ENCODE assay signal across 9 cellular contexts in the genomic region with DNA sequence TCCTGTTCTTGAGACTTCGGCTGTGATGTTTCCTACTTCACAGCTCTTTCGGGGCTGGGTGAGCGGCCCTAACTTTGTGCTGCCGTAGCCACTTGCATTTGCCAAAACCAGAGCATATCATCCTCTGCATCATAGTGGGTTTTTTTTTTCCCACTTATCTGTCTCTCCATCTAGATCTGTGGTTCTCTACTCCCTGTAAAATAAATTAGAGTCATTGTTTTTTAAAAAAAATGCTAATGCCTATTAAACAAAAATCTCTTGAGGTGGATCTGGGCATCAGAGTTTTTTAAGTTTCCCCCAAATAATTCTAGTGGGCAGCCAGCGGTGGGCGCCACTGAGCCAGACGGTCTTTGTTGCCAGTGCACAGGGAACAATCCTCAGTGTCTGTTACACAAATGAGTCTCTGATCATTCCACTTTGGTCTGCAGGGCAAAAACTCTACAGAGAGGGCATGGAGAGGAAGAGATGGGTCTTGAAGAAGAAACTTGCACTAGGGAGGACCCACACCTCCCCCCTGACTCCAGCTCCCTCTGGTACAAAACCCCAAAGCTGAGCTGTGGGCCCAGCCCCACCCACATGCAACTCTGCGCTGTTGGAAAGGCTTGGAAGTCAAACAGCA.
DNase-seq lines count a peak whose midpoint lies in the region; ATAC-seq and TF ChIP-seq lines count a peak whose summit lies in the region.
"Had no signal": no experiment of that assay in that cellular context is flagged by ENCODE, and none has a peak within 500 bp of the region (broad histone marks: within the 10 kb centered on the region; RNA-seq: fewer than 3 reads in every experiment).

No MANE protein-coding gene starts in this region.

- no peaks in the 10 kb centered on the region for H3K4me1 ChIP-seq in body of pancreas

- peak overlapping the region; percentile 74 for H3K4me3 Mint-ChIP-seq in activated CD4-positive, alpha-beta T cell treated with anti-CD3 and anti-CD28 coated beads, Interleukin-2, amount 10 ng/mL, durations not matched to agents 24 days and 14 days
- H3K4me3 Mint-ChIP-seq in mesothelial cell of epicardium: no peak overlapping the region

- peaks cover 11% of the 10 kb centered on the region for H3K9me3 Mint-ChIP-seq in activated CD4-positive, alpha-beta T cell treated with anti-CD3 and anti-CD28 coated beads, Interleukin-2, amount 10 ng/mL, durations not matched to agents 24 days and 14 days
- peaks cover 3% of the 10 kb centered on the region for H3K9me3 Mint-ChIP-seq in mesothelial cell of epicardium

- H3K36me3 ChIP-seq in body of pancreas (replicated peaks in 1 of 2; ENCODE audit: insufficient read depth in 1 of 2, low read depth in 2 of 2): no peaks in the 10 kb centered on the region

- peak overlapping the region; percentile 97 for H3K27ac Mint-ChIP-seq in activated CD4-positive, alpha-beta T cell treated with anti-CD3 and anti-CD28 coated beads, Interleukin-2, amount 10 ng/mL, durations not matched to agents 24 days and 14 days
- H3K27ac Mint-ChIP-seq in mesothelial cell of epicardium: no peak overlapping the region

- no peaks in the 10 kb centered on the region for H3K9me3 ChIP-seq in body of pancreas
- H3K9me3 ChIP-seq: mucosa of descending colon had no signal

- H3K4me1 Mint-ChIP-seq in activated CD4-positive, alpha-beta T cell treated with anti-CD3 and anti-CD28 coated beads, Interleukin-2, amount 10 ng/mL, durations not matched to agents 24 days and 14 days: peaks cover 70% of the 10 kb centered on the region
- peaks cover 13% of the 10 kb centered on the region for H3K4me1 Mint-ChIP-seq in mesothelial cell of epicardium

- peaks cover 12% of the 10 kb centered on the region for H3K36me3 Mint-ChIP-seq in activated CD4-positive, alpha-beta T cell treated with anti-CD3 and anti-CD28 coated beads, Interleukin-2, amount 10 ng/mL, durations not matched to agents 24 days and 14 days (ENCODE audit: low read depth)
- no peaks in the 10 kb centered on the region for H3K36me3 Mint-ChIP-seq in mesothelial cell of epicardium

- no peak overlapping the region for H3K27ac ChIP-seq in body of pancreas

- no peaks in the 10 kb centered on the region for H3K27me3 ChIP-seq in body of pancreas

- TF ChIP-seq CTCF in AG10803 (conservative IDR thresholded peaks at IDR 0.05; ENCODE audit: low read length): peak; percentile 26
- TF ChIP-seq CTCF in HFF-Myc (IDR thresholded peaks at IDR 0.05; ENCODE audit: low read depth, low read length, missing control alignments): peak; percentile 46
- TF ChIP-seq CTCF in body of pancreas (IDR thresholded peaks at IDR 0.05): peak in 1 of 7 experiments; percentile 13
- TF ChIP-seq CTCF in mesothelial cell of epicardium (IDR thresholded peaks at IDR 0.05; ENCODE audit: unreplicated experiment): no peak

- H3K4me3 ChIP-seq in AG10803 (ENCODE audit: low read length) (no peak overlapping the region), HFF-Myc (replicated peaks; ENCODE audit: low read depth, low read length) (no peak overlapping the region), body of pancreas (no peak overlapping the region)
- H3K4me3 ChIP-seq: mucosa of descending colon had no signal

- H3K27me3 Mint-ChIP-seq in activated CD4-positive, alpha-beta T cell treated with anti-CD3 and anti-CD28 coated beads, Interleukin-2, amount 10 ng/mL, durations not matched to agents 24 days and 14 days: peaks cover 2% of the 10 kb centered on the region
- no peaks in the 10 kb centered on the region for H3K27me3 Mint-ChIP-seq in mesothelial cell of epicardium (ENCODE audit: low read depth)

- 69 to 77% methylated on average over 8 of the region's 8 CpGs for WGBS in body of pancreas, 2 donors

- DNase-seq in AG10803 (ENCODE audit: low read depth): no peak
- no peak for DNase-seq in HFF-Myc (ENCODE audit: extremely low read depth, low read depth)
- peak; percentile 83 for DNase-seq in activated CD4-positive, alpha-beta T cell treated with anti-CD3 and anti-CD28 coated beads, Interleukin-2, amount 10 ng/mL, durations not matched to agents 24 days and 14 days
- DNase-seq in foreskin melanocyte: peak; percentile 62
- DNase-seq in retina: no peak
- DNase-seq in HK-2 (ENCODE audit: unreplicated experiment): no peak
- no peak for DNase-seq in body of pancreas
- DNase-seq in mesothelial cell of epicardium (ENCODE audit: low spot score in 2 of 2, unreplicated experiment in 2 of 2): no peak

- TF ChIP-seq POLR2A in body of pancreas (IDR thresholded peaks at IDR 0.05): no peak

- intact Hi-C loops in activated CD4-positive, alpha-beta T cell treated with anti-CD3 and anti-CD28 coated beads, Interleukin-2, amount 10 ng/mL, durations not matched to agents 24 days and 14 days (cut with micrococcal nuclease): loop anchor here (5.0 kb wide), 1 partner anchor 296 kb away; no protein-coding TSS in a partner anchor
- intact Hi-C loops in body of pancreas (cut with DNase I): no loop called here

- ATAC-seq in body of pancreas: no peak

Comparison
In these comparisons a context has a peak if more than half of its experiments do, and no peak if none do; other contexts are left out.
1. DNase-seq: peak in activated CD4-positive, alpha-beta T cell treated with anti-CD3 and anti-CD28 coated beads, Interleukin-2, amount 10 ng/mL, durations not matched to agents 24 days and 14 days (single experiment) and foreskin melanocyte (single experiment); none in AG10803 (single experiment), HFF-Myc (single experiment), retina (single experiment), HK-2 (single experiment), body of pancreas (0 of 4) and mesothelial cell of epicardium (0 of 2).